8 cellular contexts compared by ENCODE assay signal in genomic region chr16:57801856-57802634, GRCh38. TPM values are rescaled to one million over a fixed set of nuclear protein-coding genes. Genes with fewer than 3 reads are reported as not detected.
DNase-seq lines count a peak whose midpoint lies in the region; ATAC-seq and TF ChIP-seq lines count a peak whose summit lies in the region.

A gene with protein sequence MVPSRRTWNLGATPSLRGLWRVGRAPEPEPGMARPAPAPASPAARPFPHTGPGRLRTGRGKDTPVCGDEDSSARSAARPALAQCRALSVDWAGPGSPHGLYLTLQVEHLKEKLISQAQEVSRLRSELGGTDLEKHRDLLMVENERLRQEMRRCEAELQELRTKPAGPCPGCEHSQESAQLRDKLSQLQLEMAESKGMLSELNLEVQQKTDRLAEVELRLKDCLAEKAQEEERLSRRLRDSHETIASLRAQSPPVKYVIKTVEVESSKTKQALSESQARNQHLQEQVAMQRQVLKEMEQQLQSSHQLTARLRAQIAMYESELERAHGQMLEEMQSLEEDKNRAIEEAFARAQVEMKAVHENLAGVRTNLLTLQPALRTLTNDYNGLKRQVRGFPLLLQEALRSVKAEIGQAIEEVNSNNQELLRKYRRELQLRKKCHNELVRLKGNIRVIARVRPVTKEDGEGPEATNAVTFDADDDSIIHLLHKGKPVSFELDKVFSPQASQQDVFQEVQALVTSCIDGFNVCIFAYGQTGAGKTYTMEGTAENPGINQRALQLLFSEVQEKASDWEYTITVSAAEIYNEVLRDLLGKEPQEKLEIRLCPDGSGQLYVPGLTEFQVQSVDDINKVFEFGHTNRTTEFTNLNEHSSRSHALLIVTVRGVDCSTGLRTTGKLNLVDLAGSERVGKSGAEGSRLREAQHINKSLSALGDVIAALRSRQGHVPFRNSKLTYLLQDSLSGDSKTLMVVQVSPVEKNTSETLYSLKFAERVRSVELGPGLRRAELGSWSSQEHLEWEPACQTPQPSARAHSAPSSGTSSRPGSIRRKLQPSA (minus strand): TSS chr16:57802491. CDS start chr16:57798243, 4,248 bp downstream.

- peaks cover 6 to 88% (median 64%) of the 10 kb centered on the region in 12 donors for H3K4me1 ChIP-seq in heart left ventricle
- peaks cover 12% of the 10 kb centered on the region for H3K4me1 ChIP-seq in parathyroid adenoma
- peaks cover 56% of the 10 kb centered on the region for H3K4me1 ChIP-seq in testis

- peak within 1 kb of the TSS; percentile 4 for H3K9ac ChIP-seq in parathyroid adenoma

- CTCF ChIA-PET in CD4-positive, alpha-beta T cell (lab: Charles Lee) = no interaction called here

- H3K36me3 Mint-ChIP-seq in CD4-positive, alpha-beta T cell (ENCODE audit: low read depth) = no peaks in the 10 kb centered on the region
- peaks cover 6% of the 10 kb centered on the region for H3K36me3 Mint-ChIP-seq in T-helper 1 cell treated with Interleukin-12 subunit alpha and Interleukin-12 subunit beta and Interleukin-4 antibody, amounts not matched to agents 30 μg/mL and 1 μg/mL, for 36 hours (ENCODE audit: low read depth)

- POLR2A ChIA-PET in CD4-positive, alpha-beta T cell (lab: Charles Lee) = no interaction called here

- no peak within 1 kb of the TSS for H3K27ac Mint-ChIP-seq in CD4-positive, alpha-beta T cell
- peak within 1 kb of the TSS; percentile 73 for H3K27ac Mint-ChIP-seq in T-helper 1 cell treated with Interleukin-12 subunit alpha and Interleukin-12 subunit beta and Interleukin-4 antibody, amounts not matched to agents 30 μg/mL and 1 μg/mL, for 36 hours

- peaks cover 34% of the 10 kb centered on the region for H3K27me3 Mint-ChIP-seq in CD4-positive, alpha-beta T cell
- H3K27me3 Mint-ChIP-seq in T-helper 1 cell treated with Interleukin-12 subunit alpha and Interleukin-12 subunit beta and Interleukin-4 antibody, amounts not matched to agents 30 μg/mL and 1 μg/mL, for 36 hours (ENCODE audit: low read depth) = peaks cover 65% of the 10 kb centered on the region

- no peak for TF ChIP-seq POLR2A in heart left ventricle (IDR thresholded peaks at IDR 0.05)
- no peak for TF ChIP-seq POLR2A in testis (IDR thresholded peaks at IDR 0.05)

- H3K4me3 ChIP-seq in heart left ventricle (peak within 1 kb of the TSS; percentile 49 to 91 (median 72)), parathyroid adenoma (ENCODE audit: low read depth, low read length) (peak within 1 kb of the TSS; percentile 62), testis (peak within 1 kb of the TSS; percentile 78 to 81)

- peak within 1 kb of the TSS; percentile 86 for H3K4me3 Mint-ChIP-seq in CD4-positive, alpha-beta T cell
- peak within 1 kb of the TSS; percentile 89 for H3K4me3 Mint-ChIP-seq in T-helper 1 cell treated with Interleukin-12 subunit alpha and Interleukin-12 subunit beta and Interleukin-4 antibody, amounts not matched to agents 30 μg/mL and 1 μg/mL, for 36 hours

- no peaks in the 10 kb centered on the region for H3K9me3 Mint-ChIP-seq in CD4-positive, alpha-beta T cell
- no peaks in the 10 kb centered on the region for H3K9me3 Mint-ChIP-seq in T-helper 1 cell treated with Interleukin-12 subunit alpha and Interleukin-12 subunit beta and Interleukin-4 antibody, amounts not matched to agents 30 μg/mL and 1 μg/mL, for 36 hours

- peaks cover 10% of the 10 kb centered on the region for H3K27me3 ChIP-seq in CD4-positive, alpha-beta T cell (ENCODE audit: control insufficient read depth, insufficient read depth, low read length)
- no peaks in the 10 kb centered on the region for H3K27me3 ChIP-seq in heart left ventricle
- H3K27me3 ChIP-seq in parathyroid adenoma (ENCODE audit: control insufficient read depth, insufficient read depth, low read length) = no peaks in the 10 kb centered on the region
- H3K27me3 ChIP-seq in testis = no peaks in the 10 kb centered on the region

- no peaks in the 10 kb centered on the region for H3K79me2 ChIP-seq in parathyroid adenoma

- intact Hi-C loops in CD4-positive, alpha-beta T cell (cut with DNase I, micrococcal nuclease) = loop anchor here in 1 of 2 experiments (5.0 kb wide), 1 partner anchor 200 kb away; the partner anchor contains the start of genes USB1 and ZNF319
- intact Hi-C loops in heart left ventricle (cut with DNase I) (loop anchor here in 7 of 10 donors (2.0 to 10.0 kb wide), 8 partner anchors 45 to 203 kb away; partner anchors contain the start of genes USB1 (in 2 of the 7) and ZNF319 (in 2 of the 7)), testis (cut with DNase I; ENCODE audit: low total_unique reads) (no loop called here)

- no peak for TF ChIP-seq CTCF in CD4-positive, alpha-beta T cell (IDR thresholded peaks at IDR 0.05)
- TF ChIP-seq CTCF in heart left ventricle (IDR thresholded peaks at IDR 0.05) (peak in 8 of 12 donors; percentile 20 to 58 (median 41)), parathyroid adenoma (IDR thresholded peaks at IDR 0.05) (no peak), testis (IDR thresholded peaks at IDR 0.05) (peak in 1 of 3 experiments; percentile 26)

- 1 to 4% (median 2%) methylated on average over 71 to 90 of the region's 90 CpGs for WGBS in adipose tissue, 3 donors
- whole genome bisulfite sequencing in heart left ventricle, 4 donors = 0 to 2% (median 2%) methylated on average over 36 to 90 of the region's 90 CpGs
- WGBS in testis, 2 donors = 1 to 3% methylated on average over 8 to 76 of the region's 90 CpGs

- peaks cover 37% of the 10 kb centered on the region for H3K4me1 Mint-ChIP-seq in CD4-positive, alpha-beta T cell (ENCODE audit: low read depth)
- H3K4me1 Mint-ChIP-seq in T-helper 1 cell treated with Interleukin-12 subunit alpha and Interleukin-12 subunit beta and Interleukin-4 antibody, amounts not matched to agents 30 μg/mL and 1 μg/mL, for 36 hours (ENCODE audit: low read depth) = peaks cover 22% of the 10 kb centered on the region

- H3K4me2 ChIP-seq in parathyroid adenoma (ENCODE audit: low read length) = peak within 1 kb of the TSS; percentile 72

- DNase-seq in CD4-positive, alpha-beta T cell = peak; percentile 15 to 67 (median 53)
- DNase-seq in heart left ventricle (peak; percentile 91 to 94 (median 92)), testis (peak; percentile 90)

- peak within 1 kb of the TSS; percentile 85 for H2AFZ ChIP-seq in parathyroid adenoma

- peak; percentile 61 for ATAC-seq in CD4-positive, alpha-beta T cell (ENCODE audit: poor library complexity)
- peak; percentile 74 for ATAC-seq in HG03354 (IDR thresholded peaks at IDR 0.05; ENCODE audit: poor library complexity, severe bottlenecking, unreplicated experiment)
- ATAC-seq in heart left ventricle = peak; percentile 27 to 61 (median 54)
- ATAC-seq in GM21515 (IDR thresholded peaks at IDR 0.05; ENCODE audit: unreplicated experiment) = no peak

- no peak within 1 kb of the TSS for H3K27ac ChIP-seq in CD4-positive, alpha-beta T cell (ENCODE audit: low read depth, low read length)
- H3K27ac ChIP-seq in adipose tissue (ENCODE audit: low read depth, low read length) (peak within 1 kb of the TSS; percentile 21), heart left ventricle (peak within 1 kb of the TSS; percentile 67 to 99 (median 95)), parathyroid adenoma (peak within 1 kb of the TSS; percentile 48), testis (peak within 1 kb of the TSS; percentile 91 to 93)

- H3K9me3 ChIP-seq in CD4-positive, alpha-beta T cell (ENCODE audit: control insufficient read depth, low read length) = no peaks in the 10 kb centered on the region
- H3K9me3 ChIP-seq in heart left ventricle (no peaks in the 10 kb centered on the region), parathyroid adenoma (ENCODE audit: control insufficient read depth, low read length) (no peaks in the 10 kb centered on the region), testis (no peaks in the 10 kb centered on the region)

- peaks cover 0 to 13% (median 8%) of the 10 kb centered on the region in 9 donors for H3K36me3 ChIP-seq in heart left ventricle
- no peaks in the 10 kb centered on the region for H3K36me3 ChIP-seq in parathyroid adenoma (ENCODE audit: control insufficient read depth, insufficient read depth, low read length)
- H3K36me3 ChIP-seq in testis (ENCODE audit: low read depth, missing control alignments) = no peaks in the 10 kb centered on the region

RNA-seq across cellular contexts. Expression of the gene that starts here (rescaled TPM):
- total RNA-seq in CD4-positive, alpha-beta T cell = not detected
- polyA plus RNA-seq in adipose tissue (10 to 100 TPM; 21.9 to 35.1 (median 31.6) TPM), heart left ventricle (10 to 100 TPM; 61.1 to 64.4 TPM), testis (ENCODE audit: insufficient read depth, low read depth, low replicate concordance) (105 TPM)
- total RNA-seq in heart left ventricle (100 to 1,000 TPM in 1 of 9 donors, 10 to 100 TPM in 8; 46.1 to 105 (median 66.8) TPM), testis (100 to 1,000 TPM; 137 to 185 TPM)

Comparison
In these comparisons a context has a peak if more than half of its experiments do, and no peak if none do; other contexts are left out.
1. RNA of the gene that starts here (total RNA-seq): 137 to 185 TPM in testis and 46.1 to 105 TPM in heart left ventricle; not detected in CD4-positive, alpha-beta T cell; every median in the first group is over 10 times any median in the second.
2. Peak in DNase-seq and ATAC-seq in CD4-positive, alpha-beta T cell; RNA of the gene not detected or under 1 TPM.
3. CTCF ChIP-seq: peak in heart left ventricle (8 of 12); none in CD4-positive, alpha-beta T cell (single experiment) and parathyroid adenoma (single experiment).
4. Peak in every context shown above with its lines, with median percentiles within 50 percentile points of each other: DNase-seq and H3K4me3 ChIP-seq.